18 cellular contexts compared by ENCODE assay signal in genomic region chr17:16384557-16384956, GRCh38. TPM values are rescaled to one million over a fixed set of nuclear protein-coding genes. Genes with fewer than 3 reads are reported as not detected.
DNase-seq lines count a peak whose midpoint lies in the region; ATAC-seq and TF ChIP-seq lines count a peak whose summit lies in the region.
"Had no signal": no experiment of that assay in that cellular context is flagged by ENCODE, and none has a peak within 500 bp of the region (broad histone marks: within the 10 kb centered on the region; RNA-seq: fewer than 3 reads in every experiment).

No MANE protein-coding gene starts in this region.

- DNase-seq in CD4-positive, alpha-beta T cell, result no peak
- DNase-seq in neural crest cell (ENCODE audit: low read depth, low spot score) (no peak), NOMO-1 (lab: John Stamatoyannopoulos, UW; ENCODE audit: unreplicated experiment in 2 of 2) (no peak), GM10248 (ENCODE audit: extremely low spot score) (no peak)
- no peak for DNase-seq in activated effector memory CD4-positive, alpha-beta T cell treated with Interleukin-2 at 50 U/mL for 16 hours
- DNase-seq: activated CD8-positive, alpha-beta T cell treated with anti-CD3 and anti-CD28 coated beads, Interleukin-2, amount 10 ng/mL, durations not matched to agents 7 days and 5 days; activated gamma-delta T cell treated with Interleukin-2 at 50 U/mL for 16 hours; dermis blood vessel endothelial cell; DMS79 treated with DMSO at 0.1 percent for 48 hours; NCI-H2029; stimulated activated CD4-positive, alpha-beta T cell treated with anti-CD3 and anti-CD28 coated beads, Interleukin-1b, Interleukin-23, amount 100 ng/mL, for 48 hours had no signal

- TF ChIP-seq CTCF in CD4-positive, alpha-beta T cell (IDR thresholded peaks at IDR 0.05), result no peak
- no peak for TF ChIP-seq CTCF in HEK293 (tag by site-specific recombination; IDR thresholded peaks at IDR 0.05)
- no peak for TF ChIP-seq CTCF in brain (conservative IDR thresholded peaks at IDR 0.05)
- TF ChIP-seq CTCF in neural crest cell (conservative IDR thresholded peaks at IDR 0.05), result no peak
- no peak for TF ChIP-seq CTCF in GM10248 (IDR thresholded peaks at IDR 0.05; ENCODE audit: control extremely low read depth, extremely low read depth, low read depth, missing control alignments)

- H3K4me1 Mint-ChIP-seq in CD4-positive, alpha-beta T cell (ENCODE audit: low read depth), result peaks cover 58% of the 10 kb centered on the region
- H3K4me1 Mint-ChIP-seq in brain, result peaks cover 68% of the 10 kb centered on the region
- H3K4me1 Mint-ChIP-seq in neural crest cell, result peaks cover 52% of the 10 kb centered on the region

- no peaks in the 10 kb centered on the region for H3K9me3 Mint-ChIP-seq in CD4-positive, alpha-beta T cell
- H3K9me3 Mint-ChIP-seq in brain (peaks cover 11 to 18% (median 14%) of the 10 kb centered on the region in 5 experiments), neural crest cell (no peaks in the 10 kb centered on the region)

- peaks cover 4% of the 10 kb centered on the region for H3K27me3 Mint-ChIP-seq in CD4-positive, alpha-beta T cell
- H3K27me3 Mint-ChIP-seq in brain, result peaks cover 20% of the 10 kb centered on the region
- H3K27me3 Mint-ChIP-seq in neural crest cell (ENCODE audit: low read depth), result peaks cover 6% of the 10 kb centered on the region

- no peak overlapping the region for H3K4me3 ChIP-seq in HEK293 (ENCODE audit: low read depth, low read length)
- H3K4me3 ChIP-seq: lung, SK-N-MC had no signal

- CTCF ChIA-PET in CD4-positive, alpha-beta T cell (lab: Charles Lee), result interaction anchor here (1.1 to 1.4 kb wide), 2 partner anchors 21 to 30 kb away, joined by 4 to 6 read pairs; no protein-coding TSS in a partner anchor
- CTCF ChIA-PET in HEK293 (lab: Yijun Ruan, JAX) (interaction anchor here (0.9 to 2.3 kb wide), 6 partner anchors 20 to 137 kb away, joined by 3 to 21 read pairs (median 6); no protein-coding TSS in a partner anchor), GM10248 (lab: Yijun Ruan, JAX) (interaction anchor here (0.7 to 2.1 kb wide), 5 partner anchors 17 to 69 kb away, joined by 3 to 19 read pairs (median 5); partner anchors contain the start of gene TRPV2)

- peaks cover 8% of the 10 kb centered on the region; the same call in 1 of the 2 replicates for H3K4me1 ChIP-seq in HEK293 (ENCODE audit: control insufficient read depth, insufficient read depth, low read length)

- POLR2A ChIA-PET in CD4-positive, alpha-beta T cell (lab: Charles Lee), result interaction anchor here (1.7 kb wide), 1 partner anchor 30 kb away, joined by 8 read pairs; the partner anchor contains the start of gene TRPV2
- POLR2A ChIA-PET in HEK293 (lab: Yijun Ruan, JAX) (interaction anchor here (0.6 to 2.0 kb wide), 5 partner anchors 10 to 54 kb away, joined by 3 to 16 read pairs (median 3); no protein-coding TSS in a partner anchor), GM10248 (lab: Yijun Ruan, JAX) (interaction anchor here (1.0 kb wide), 2 partner anchors 24 to 54 kb away, joined by 3 to 7 read pairs; no protein-coding TSS in a partner anchor)

- H3K36me3 ChIP-seq in HEK293 (ENCODE audit: control insufficient read depth in 2 of 2, insufficient read depth in 1 of 2, low read length in 2 of 2), result peaks cover 12 to 33% of the 10 kb centered on the region in 2 experiments

- H3K27ac ChIP-seq in CD4-positive, alpha-beta T cell (ENCODE audit: low read depth, low read length), result no peak overlapping the region
- H3K27ac ChIP-seq in HEK293 (ENCODE audit: extremely low read depth, low read depth, low read length), result 0 out of 2 replicates have a peak overlapping the region, but pooled peaks have one; percentile 20
- H3K27ac ChIP-seq: C4-2B had no signal

- no peaks in the 10 kb centered on the region for H3K27me3 ChIP-seq in CD4-positive, alpha-beta T cell (ENCODE audit: control insufficient read depth, insufficient read depth, low read length)

- ATAC-seq in CD4-positive, alpha-beta T cell (ENCODE audit: poor library complexity), result no peak
- ATAC-seq: activated CD8-positive, alpha-beta T cell treated with anti-CD3 and anti-CD28 coated beads, Interleukin-2, amount 10 ng/mL, durations not matched to agents 7 days and 5 days; esophagus mucosa; sciatic nerve had no signal

- H3K4me3 Mint-ChIP-seq in CD4-positive, alpha-beta T cell, result peak overlapping the region; percentile 75
- H3K4me3 Mint-ChIP-seq in brain (peak overlapping the region in 4 of 5 experiments; percentile 14 to 88 (median 70)), neural crest cell (peak overlapping the region; percentile 90)

- no peaks in the 10 kb centered on the region for H3K9me3 ChIP-seq in CD4-positive, alpha-beta T cell (ENCODE audit: control insufficient read depth, low read length)
- H3K9me3 ChIP-seq in HEK293 (ENCODE audit: control insufficient read depth, insufficient read depth, low read depth, low read length), result no peaks in the 10 kb centered on the region

- intact Hi-C loops in CD4-positive, alpha-beta T cell (cut with DNase I, micrococcal nuclease), result no loop called here

- peak overlapping the region; percentile 97 for H3K27ac Mint-ChIP-seq in CD4-positive, alpha-beta T cell
- H3K27ac Mint-ChIP-seq in brain, result peak overlapping the region in 2 of 5 experiments; percentile 64 to 74
- H3K27ac Mint-ChIP-seq in neural crest cell (ENCODE audit: unreplicated experiment), result no peak overlapping the region
- H3K27ac Mint-ChIP-seq: activated CD8-positive, alpha-beta T cell treated with anti-CD3 and anti-CD28 coated beads, Interleukin-2, amount 10 ng/mL, durations not matched to agents 7 days and 5 days had no signal

- peaks cover 43% of the 10 kb centered on the region for H3K36me3 Mint-ChIP-seq in CD4-positive, alpha-beta T cell (ENCODE audit: low read depth)
- H3K36me3 Mint-ChIP-seq in brain (peaks cover 44% of the 10 kb centered on the region), neural crest cell (ENCODE audit: low read depth) (peaks cover 29% of the 10 kb centered on the region)

TF ChIP-seq in HEK293, 187 proteins besides CTCF, POLR2A, EP300 and RAD21 (continues in another document):
- TF ChIP-seq ZBTB44 (tag by site-specific recombination; IDR thresholded peaks at IDR 0.05) (no peak), MYNN (tag by site-specific recombination; IDR thresholded peaks at IDR 0.05; ENCODE audit: borderline replicate concordance) (no peak), ZNF660 (tag by site-specific recombination; IDR thresholded peaks at IDR 0.05) (no peak), ZNF18 (tag by site-specific recombination; IDR thresholded peaks at IDR 0.05) (no peak), ZNF169 (tag by site-specific recombination; IDR thresholded peaks at IDR 0.05) (no peak), SCRT1 (tag by site-specific recombination; IDR thresholded peaks at IDR 0.05; ENCODE audit: borderline replicate concordance) (no peak), ZNF184 (tag by site-specific recombination; IDR thresholded peaks at IDR 0.05) (no peak), GLIS2 (tag by site-specific recombination; IDR thresholded peaks at IDR 0.05) (no peak), ZNF670 (tag by site-specific recombination; IDR thresholded peaks at IDR 0.05; ENCODE audit: low read depth) (no peak), ZNF548 (tag by site-specific recombination; IDR thresholded peaks at IDR 0.05) (no peak), ZFP41 (tag by site-specific recombination; IDR thresholded peaks at IDR 0.05; ENCODE audit: borderline replicate concordance) (no peak), ZNF677 (tag by site-specific recombination; IDR thresholded peaks at IDR 0.05) (no peak)

RNA-seq across cellular contexts. Expression of gene UBB, which starts 3.7 kb away (rescaled TPM):
- total RNA-seq in CD4-positive, alpha-beta T cell, result 100 to 1,000 TPM; 646 to 647 TPM
- 3,999 TPM for polyA plus RNA-seq in brain (ENCODE audit: insufficient read depth, low read depth, low replicate concordance)
- total RNA-seq in neural crest cell, result 2,058 and 2,177 TPM in 2 replicates

RNA-seq across cellular contexts. Expression of gene TRPV2, which starts 30.8 kb away (rescaled TPM):
- 10 to 100 TPM; 42.8 to 45.2 TPM for total RNA-seq in CD4-positive, alpha-beta T cell
- polyA plus RNA-seq in brain (ENCODE audit: insufficient read depth, low read depth, low replicate concordance), result 7.8 TPM
- 0.98 and 1.3 TPM in 2 replicates for total RNA-seq in neural crest cell

RNA-seq across cellular contexts. Expression of gene CENPV, which starts 31.3 kb away (rescaled TPM):
- total RNA-seq in CD4-positive, alpha-beta T cell, result 10 to 100 TPM; 18.5 to 19.4 TPM
- polyA plus RNA-seq in brain (ENCODE audit: insufficient read depth, low read depth, low replicate concordance), result 172 TPM
- 488 and 489 TPM in 2 replicates for total RNA-seq in neural crest cell

Comparison
In these comparisons a context has a peak if more than half of its experiments do, and no peak if none do; other contexts are left out.
1. RNA of gene TRPV2, which starts 30.8 kb away (total RNA-seq): 42.8 to 45.2 TPM in CD4-positive, alpha-beta T cell; 0.98 to 1.3 TPM in neural crest cell; every median in the first group is over 10 times any median in the second.
2. RNA of gene CENPV, which starts 31.3 kb away (total RNA-seq): 488 to 489 TPM in neural crest cell; 18.5 to 19.4 TPM in CD4-positive, alpha-beta T cell; every median in the first group is over 10 times any median in the second.
3. Peak in every context shown above with its lines, with median percentiles within 50 percentile points of each other: H3K4me3 Mint-ChIP-seq.